15 cellular contexts compared by ENCODE assay signal in genomic region chr18:77165489-77166415, GRCh38. TPM values are rescaled to one million over a fixed set of nuclear protein-coding genes. Genes with fewer than 3 reads are reported as not detected.
DNase-seq lines count a peak whose midpoint lies in the region; ATAC-seq and TF ChIP-seq lines count a peak whose summit lies in the region.
"Had no signal": no experiment of that assay in that cellular context is flagged by ENCODE, and none has a peak within 500 bp of the region (broad histone marks: within the 10 kb centered on the region; RNA-seq: fewer than 3 reads in every experiment).

No MANE protein-coding gene starts in this region.

- H3K4me3 ChIP-seq in mammary epithelial cell (replicated peaks in 1 of 3; ENCODE audit: insufficient read depth in 1 of 3, low read depth in 2 of 3, low read length in 3 of 3) (no peak overlapping the region), fibroblast of pulmonary artery (replicated peaks; ENCODE audit: low read depth, low read length) (no peak overlapping the region), uterus (no peak overlapping the region)
- H3K4me3 ChIP-seq: tibial artery had no signal

- intact Hi-C loops in MCF 10A (cut with micrococcal nuclease) (no loop called here), mammary epithelial cell (cut with micrococcal nuclease) (no loop called here), uterus (cut with DNase I; ENCODE audit: low total_unique reads) (no loop called here)

- H3K27ac Mint-ChIP-seq in MCF 10A (ENCODE audit: low read depth, unreplicated experiment): no peak overlapping the region
- H3K27ac Mint-ChIP-seq in nephron: peak overlapping the region in 2 of 3 experiments; percentile 26 to 53
- no peak overlapping the region for H3K27ac Mint-ChIP-seq in mesothelial cell of epicardium
- no peak overlapping the region for H3K27ac Mint-ChIP-seq in HFFc6
- H3K27ac Mint-ChIP-seq: activated CD4-positive, alpha-beta T cell treated with anti-CD3 and anti-CD28 coated beads, Interleukin-2, amount 10 ng/mL, durations not matched to agents 24 days and 14 days; activated T-helper 17 cell treated with anti-CD3 and anti-CD28 coated beads, Interleukin-2, amount 50 U/mL, for 72 hours; T-helper 1 cell treated with Interleukin-12 subunit alpha and Interleukin-12 subunit beta and Interleukin-4 antibody, amounts not matched to agents 30 μg/mL and 1 μg/mL, for 36 hours had no signal

- WGBS in mammary epithelial cell (ENCODE audit: low coverage, missing lambda C conversion rate): 77% methylated on average over 23 of the region's 26 CpGs

- CTCF ChIA-PET in MCF 10A (lab: Yijun Ruan, JAX) (no interaction called here), mammary epithelial cell (lab: Charles Lee; ENCODE audit: low non-redundant PET) (no interaction called here)

- H2AFZ ChIP-seq in mammary epithelial cell (ENCODE audit: low read depth, low read length): no peak overlapping the region

- H4K20me1 ChIP-seq in mammary epithelial cell (ENCODE audit: insufficient read depth, low read length): no peaks in the 10 kb centered on the region

- TF ChIP-seq POLR2A in uterus (IDR thresholded peaks at IDR 0.05): no peak

- in situ Hi-C loops in mammary epithelial cell (cut with MboI; ENCODE audit: low sequenced_read_pairs in 2 of 2): no loop called here

- no peak for ATAC-seq in HG02610 (IDR thresholded peaks at IDR 0.05; ENCODE audit: unreplicated experiment)
- ATAC-seq: activated T-helper 17 cell treated with anti-CD3 and anti-CD28 coated beads, Interleukin-2, amount 50 U/mL, for 72 hours had no signal

- H3K4me1 Mint-ChIP-seq in MCF 10A (ENCODE audit: insufficient read depth, unreplicated experiment): peaks cover 20% of the 10 kb centered on the region
- peaks cover 47% of the 10 kb centered on the region for H3K4me1 Mint-ChIP-seq in nephron
- H3K4me1 Mint-ChIP-seq in mesothelial cell of epicardium: peaks cover 7% of the 10 kb centered on the region
- H3K4me1 Mint-ChIP-seq in HFFc6 (ENCODE audit: low read depth): peaks cover 6% of the 10 kb centered on the region; the same call in 1 of the 2 replicates
- H3K4me1 Mint-ChIP-seq: activated CD4-positive, alpha-beta T cell treated with anti-CD3 and anti-CD28 coated beads, Interleukin-2, amount 10 ng/mL, durations not matched to agents 24 days and 14 days had no signal

- H3K9me3 Mint-ChIP-seq in MCF 10A (ENCODE audit: unreplicated experiment) (no peaks in the 10 kb centered on the region), nephron (no peaks in the 10 kb centered on the region), mesothelial cell of epicardium (no peaks in the 10 kb centered on the region), HFFc6 (no peaks in the 10 kb centered on the region)
- H3K9me3 Mint-ChIP-seq: activated CD4-positive, alpha-beta T cell treated with anti-CD3 and anti-CD28 coated beads, Interleukin-2, amount 10 ng/mL, durations not matched to agents 24 days and 14 days; activated T-helper 17 cell treated with anti-CD3 and anti-CD28 coated beads, Interleukin-2, amount 50 U/mL, for 72 hours; T-helper 1 cell treated with Interleukin-12 subunit alpha and Interleukin-12 subunit beta and Interleukin-4 antibody, amounts not matched to agents 30 μg/mL and 1 μg/mL, for 36 hours had no signal

- H3K4me3 Mint-ChIP-seq in MCF 10A (ENCODE audit: unreplicated experiment) (no peak overlapping the region), nephron (no peak overlapping the region), mesothelial cell of epicardium (no peak overlapping the region), HFFc6 (no peak overlapping the region)
- H3K4me3 Mint-ChIP-seq: activated CD4-positive, alpha-beta T cell treated with anti-CD3 and anti-CD28 coated beads, Interleukin-2, amount 10 ng/mL, durations not matched to agents 24 days and 14 days; activated T-helper 17 cell treated with anti-CD3 and anti-CD28 coated beads, Interleukin-2, amount 50 U/mL, for 72 hours; T-helper 1 cell treated with Interleukin-12 subunit alpha and Interleukin-12 subunit beta and Interleukin-4 antibody, amounts not matched to agents 30 μg/mL and 1 μg/mL, for 36 hours had no signal

- no peaks in the 10 kb centered on the region for H3K9me3 ChIP-seq in mammary epithelial cell (replicated peaks; ENCODE audit: insufficient read depth, low read length)
- H3K9me3 ChIP-seq in uterus: no peaks in the 10 kb centered on the region
- H3K9me3 ChIP-seq: breast epithelium, tibial artery had no signal

- H3K9ac ChIP-seq in mammary epithelial cell (ENCODE audit: insufficient read depth, low read length): no peak overlapping the region

- H3K36me3 ChIP-seq in mammary epithelial cell (ENCODE audit: insufficient read depth, low read length): no peaks in the 10 kb centered on the region
- H3K36me3 ChIP-seq in uterus: no peaks in the 10 kb centered on the region
- H3K36me3 ChIP-seq: breast epithelium, tibial artery had no signal

- dilution Hi-C loops in mammary epithelial cell (cut with HindIII; ENCODE audit: low sequenced_read_pairs): no loop called here

- H3K4me1 ChIP-seq in mammary epithelial cell (ENCODE audit: insufficient read depth, low read length) (peaks cover 6% of the 10 kb centered on the region), uterus (no peaks in the 10 kb centered on the region)
- H3K4me1 ChIP-seq: breast epithelium had no signal

- H3K79me2 ChIP-seq in mammary epithelial cell (ENCODE audit: insufficient read depth, low read length): no peaks in the 10 kb centered on the region

- H3K4me2 ChIP-seq in mammary epithelial cell (ENCODE audit: insufficient read depth, low read depth, low read length): no peak overlapping the region

- no TSS peak for BruUV-seq in MCF 10A (replicated peaks; lab: Mats Ljungman, UMichigan)
- BruUV-seq in mammary epithelial cell (replicated peaks; lab: Mats Ljungman, UMichigan): no TSS peak

- TF ChIP-seq CTCF in MCF 10A (IDR thresholded peaks at IDR 0.05; ENCODE audit: unreplicated experiment) (no peak), mammary epithelial cell (conservative IDR thresholded peaks at IDR 0.05 in 1 of 2, IDR thresholded peaks at IDR 0.05 in 1 of 2; ENCODE audit: extremely low read depth in 1 of 2, insufficient read depth in 1 of 2, low read depth in 1 of 2, low read length in 2 of 2) (no peak), fibroblast of pulmonary artery (IDR thresholded peaks at IDR 0.05; ENCODE audit: low read length, missing control alignments) (no peak), nephron (IDR thresholded peaks at IDR 0.05; ENCODE audit: unreplicated experiment in 3 of 3) (no peak), uterus (IDR thresholded peaks at IDR 0.05) (no peak), mesothelial cell of epicardium (IDR thresholded peaks at IDR 0.05; ENCODE audit: unreplicated experiment) (no peak), HFFc6 (IDR thresholded peaks at IDR 0.05) (no peak)

- H3K27ac ChIP-seq in mammary epithelial cell (ENCODE audit: insufficient read depth, low read depth, low read length) (no peak overlapping the region), uterus (no peak overlapping the region)
- H3K27ac ChIP-seq: tibial artery had no signal

- H3K27me3 ChIP-seq in mammary epithelial cell (ENCODE audit: insufficient read depth, low read length) (no peaks in the 10 kb centered on the region), uterus (no peaks in the 10 kb centered on the region)

- DNase-seq in MCF 10A (ENCODE audit: unreplicated experiment) (peak; percentile 55), mammary epithelial cell (no peak), fibroblast of pulmonary artery (ENCODE audit: low read depth) (peak; percentile 3), uterus (peak; percentile 39 to 58), mesothelial cell of epicardium (ENCODE audit: low spot score in 2 of 2, unreplicated experiment in 2 of 2) (no peak), HFFc6 (no peak)
- DNase-seq: activated CD4-positive, alpha-beta T cell treated with anti-CD3 and anti-CD28 coated beads, Interleukin-2, amount 10 ng/mL, durations not matched to agents 24 days and 14 days; HCEC 1CT; MV-4-11 had no signal

- H3K27me3 Mint-ChIP-seq in MCF 10A (ENCODE audit: insufficient read depth, unreplicated experiment) (no peaks in the 10 kb centered on the region), nephron (ENCODE audit: low read depth) (peaks cover 26% of the 10 kb centered on the region), mesothelial cell of epicardium (ENCODE audit: low read depth) (peaks cover 18% of the 10 kb centered on the region), HFFc6 (ENCODE audit: insufficient read depth) (peaks cover 35% of the 10 kb centered on the region)

- H3K36me3 Mint-ChIP-seq in MCF 10A (ENCODE audit: insufficient read depth, unreplicated experiment) (no peaks in the 10 kb centered on the region), nephron (ENCODE audit: low read depth) (no peaks in the 10 kb centered on the region), mesothelial cell of epicardium (no peaks in the 10 kb centered on the region), HFFc6 (ENCODE audit: low read depth) (no peaks in the 10 kb centered on the region)

- POLR2A ChIA-PET in MCF 10A (lab: Yijun Ruan, JAX): interaction anchor here (0.7 kb wide), 1 partner anchor 855 kb away, joined by 3 read pairs; no protein-coding TSS in a partner anchor

RNA-seq across cellular contexts. Expression of gene MBP, which starts 33.2 kb away (rescaled TPM):
- total RNA-seq in MCF 10A (2022) (31.6 and 31.7 TPM in 2 replicates), mammary epithelial cell (10 to 100 TPM; 30.7 to 43.3 TPM), uterus (10 to 100 TPM; 12.1 to 52.2 (median 19.8) TPM), mesothelial cell of epicardium (19.1 to 20.8 TPM (median 20.6 TPM) in 3 replicates)
- polyA plus RNA-seq in mammary epithelial cell: 17.2 TPM
- polyA minus RNA-seq in mammary epithelial cell: 45.9 TPM
- total RNA-seq in HFFc6 (2021; fragmentation: NEBNext Ultra II Directional; extraction: Animal tissue kit (Norgen Biotek cat#: 25700)): under 1 TPM in 5 of 6 experiments, not detected in 1; 0.05 to 0.23 (median 0.12) TPM

Comparison
In these comparisons a context has a peak if more than half of its experiments do, and no peak if none do; other contexts are left out.
1. DNase-seq: peak in MCF 10A (single experiment), fibroblast of pulmonary artery (single experiment) and uterus (2 of 2); none in mammary epithelial cell (single experiment), mesothelial cell of epicardium (0 of 2) and HFFc6 (single experiment).
2. H3K27ac Mint-ChIP-seq: peak in nephron (2 of 3); none in MCF 10A (single experiment), mesothelial cell of epicardium (single experiment) and HFFc6 (single experiment).
3. RNA of gene MBP, which starts 33.2 kb away (total RNA-seq): 30.7 to 43.3 TPM in mammary epithelial cell, 31.6 to 31.7 TPM in MCF 10A, 12.1 to 52.2 TPM in uterus and 19.1 to 20.8 TPM in mesothelial cell of epicardium; 0.05 to 0.23 TPM in HFFc6; every median in the first group is over 10 times any median in the second.